12 cellular contexts compared by ENCODE assay signal in the genomic region with DNA sequence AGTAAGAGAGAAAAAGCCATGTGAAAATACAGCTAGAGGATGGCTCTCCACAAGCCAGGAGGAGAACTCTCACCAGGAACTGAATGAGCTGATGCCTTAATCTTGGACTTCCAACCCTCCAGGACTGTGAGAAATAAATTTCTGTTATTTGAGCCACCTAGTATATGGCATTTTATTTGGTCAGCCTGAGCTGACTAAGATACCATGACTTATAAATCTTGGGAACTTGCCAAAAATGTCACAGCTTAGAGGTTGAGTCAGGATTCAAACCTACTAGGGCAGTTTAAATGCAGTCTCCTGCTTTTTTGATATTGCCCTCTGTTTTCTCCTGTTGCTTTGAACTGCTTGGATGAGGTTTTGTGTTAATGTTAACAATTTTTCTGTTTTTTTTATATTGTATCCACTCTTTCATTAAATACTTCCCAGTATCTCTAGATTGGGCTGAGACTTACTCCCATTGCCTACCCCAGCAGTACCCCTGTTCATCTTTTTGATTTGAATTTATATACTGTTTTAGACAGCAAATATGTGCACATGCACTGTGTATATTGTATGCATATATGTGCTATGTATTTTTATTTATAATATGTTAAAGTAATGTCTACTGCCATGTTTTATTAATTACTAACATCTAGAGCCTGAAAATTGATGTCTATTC.
DNase-seq lines count a peak whose midpoint lies in the region; ATAC-seq, FAIRE-seq and TF ChIP-seq lines count a peak whose summit lies in the region.
"Had no signal": no experiment of that assay in that cellular context is flagged by ENCODE, and none has a peak within 500 bp of the region (broad histone marks: within the 10 kb centered on the region; RNA-seq: fewer than 3 reads in every experiment).

No MANE protein-coding gene starts in this region.

- TF ChIP-seq CTCF in DND-41 (IDR thresholded peaks at IDR 0.05; ENCODE audit: borderline replicate concordance, extremely low read depth, low read length, poor library complexity, severe bottlenecking) (no peak), bronchial epithelial cell (IDR thresholded peaks at IDR 0.05; ENCODE audit: insufficient read depth, low read length, severe bottlenecking) (no peak)

- no peak overlapping the region for H2BK120ac ChIP-seq in mesenchymal stem cell (ENCODE audit: low read depth, low read length)

- no peak overlapping the region for H3K14ac ChIP-seq in mesenchymal stem cell (ENCODE audit: low read length in 2 of 2)

- FAIRE-seq in bronchial epithelial cell (lab: Jason Lieb, UNC): no peak

- H3K4me1 ChIP-seq in DND-41 (ENCODE audit: insufficient read depth, low read length): peaks cover 94% of the 10 kb centered on the region
- no peaks in the 10 kb centered on the region for H3K4me1 ChIP-seq in mesenchymal stem cell (ENCODE audit: control insufficient read depth, insufficient read depth, low read depth, low read length)

- H3K9ac ChIP-seq in DND-41 (ENCODE audit: low read depth, low read length): peak overlapping the region; percentile 65
- H3K9ac ChIP-seq in mesenchymal stem cell (ENCODE audit: low read length): no peak overlapping the region

- no peak overlapping the region for H2AK5ac ChIP-seq in mesenchymal stem cell (ENCODE audit: low read length, severe bottlenecking)

- no peak overlapping the region for H2BK15ac ChIP-seq in mesenchymal stem cell (ENCODE audit: low read depth, poor library complexity, severe bottlenecking)

- H2AFZ ChIP-seq in DND-41 (ENCODE audit: low read depth, low read length) (no peak overlapping the region; the same call in 1 of the 2 replicates), mesenchymal stem cell (ENCODE audit: low read depth, low read length) (no peak overlapping the region)

- H3K23ac ChIP-seq in mesenchymal stem cell (ENCODE audit: low read length in 2 of 2): no peak overlapping the region

- H3K4me3 ChIP-seq in DND-41 (ENCODE audit: low read depth in 1 of 2, low read length in 2 of 2) (no peak overlapping the region), bronchial epithelial cell (ENCODE audit: low read depth, low read length) (no peak overlapping the region), mesenchymal stem cell (ENCODE audit: insufficient read depth in 1 of 2, low read depth in 1 of 2, low read length in 2 of 2) (no peak overlapping the region)

- H3K27me3 ChIP-seq in DND-41 (ENCODE audit: insufficient read depth, low read length, poor library complexity) (no peaks in the 10 kb centered on the region), bronchial epithelial cell (ENCODE audit: control insufficient read depth, insufficient read depth, low read length) (no peaks in the 10 kb centered on the region), mesenchymal stem cell (ENCODE audit: control insufficient read depth in 1 of 2, insufficient read depth in 1 of 2, low read length in 2 of 2) (no peaks in the 10 kb centered on the region)

- H4K20me1 ChIP-seq in DND-41 (ENCODE audit: insufficient read depth, low read length): no peaks in the 10 kb centered on the region

- H3K27ac ChIP-seq in DND-41 (ENCODE audit: low read length) (peak overlapping the region; percentile 96), mesenchymal stem cell (ENCODE audit: low read length, poor library complexity, severe bottlenecking) (peak overlapping the region; percentile 23)

- no peak overlapping the region for H3K18ac ChIP-seq in mesenchymal stem cell (ENCODE audit: low read depth in 1 of 2, low read length in 2 of 2)

- DNase-seq in DND-41 (no peak), LoVo (ENCODE audit: low spot score) (peak; percentile 82), bronchial epithelial cell (ENCODE audit: low read depth) (peak; percentile 79), mesenchymal stem cell (peak; percentile 84), globus pallidus (ENCODE audit: low spot score) (no peak), NCI-H2196 treated with DMSO at 0.1 percent for 48 hours (lab: John Stamatoyannopoulos, UW; ENCODE audit: unreplicated experiment) (no peak)
- no peak for DNase-seq in activated CD4-positive, alpha-beta T cell treated with anti-CD3 and anti-CD28 coated beads, Interleukin-2, amount 50 U/mL, for 1 hour
- DNase-seq: GDM1, natural killer cell, NCI-H2227 treated with DMSO at 0.1 percent for 48 hours, T-cell had no signal

- no peak overlapping the region for H4K8ac ChIP-seq in mesenchymal stem cell (ENCODE audit: low read length)

- H3K4me2 ChIP-seq in DND-41 (ENCODE audit: insufficient read depth, low read length) (peak overlapping the region; percentile 52), mesenchymal stem cell (ENCODE audit: low read length, poor library complexity, severe bottlenecking) (no peak overlapping the region)

- H3K36me3 ChIP-seq in DND-41 (ENCODE audit: insufficient read depth, low read length) (no peaks in the 10 kb centered on the region; the same call in 1 of the 2 replicates), bronchial epithelial cell (ENCODE audit: control insufficient read depth, insufficient read depth, low read length) (no peaks in the 10 kb centered on the region), mesenchymal stem cell (ENCODE audit: control insufficient read depth in 1 of 2, insufficient read depth in 2 of 2, low read depth in 1 of 2, low read length in 2 of 2) (no peaks in the 10 kb centered on the region)

- no peak overlapping the region for H3K4ac ChIP-seq in mesenchymal stem cell (ENCODE audit: low read depth in 1 of 2, low read length in 2 of 2)

- H2BK5ac ChIP-seq in mesenchymal stem cell (ENCODE audit: low read depth, low read length, poor library complexity, severe bottlenecking): no peak overlapping the region

- no peaks in the 10 kb centered on the region for H3K79me1 ChIP-seq in mesenchymal stem cell (replicated peaks; ENCODE audit: low read length, poor library complexity, severe bottlenecking)

- ATAC-seq in DND-41 (ENCODE audit: insufficient read depth, low read depth) (peak; percentile 11), GM18511 (IDR thresholded peaks at IDR 0.05; ENCODE audit: unreplicated experiment) (no peak)
- ATAC-seq: natural killer cell, T-cell had no signal

- H3K9me3 ChIP-seq in DND-41 (ENCODE audit: insufficient read depth, low read length, severe bottlenecking) (no peaks in the 10 kb centered on the region), mesenchymal stem cell (ENCODE audit: control insufficient read depth, low read length) (no peaks in the 10 kb centered on the region)

- H3K79me2 ChIP-seq in DND-41 (ENCODE audit: insufficient read depth, low read length): no peaks in the 10 kb centered on the region

- no peak overlapping the region for H4K91ac ChIP-seq in mesenchymal stem cell (ENCODE audit: low read length)

- no peak overlapping the region for H2BK12ac ChIP-seq in mesenchymal stem cell (ENCODE audit: low read length in 2 of 2)

Comparison
In these comparisons a context has a peak if more than half of its experiments do, and no peak if none do; other contexts are left out.
1. DNase-seq: peak in LoVo (single experiment), bronchial epithelial cell (single experiment) and mesenchymal stem cell (single experiment); none in DND-41 (single experiment), activated CD4-positive, alpha-beta T cell treated with anti-CD3 and anti-CD28 coated beads, Interleukin-2, amount 50 U/mL, for 1 hour (single experiment), globus pallidus (single experiment) and NCI-H2196 treated with DMSO at 0.1 percent for 48 hours (single experiment).